19 cellular contexts compared by ENCODE assay signal in the genomic region with DNA sequence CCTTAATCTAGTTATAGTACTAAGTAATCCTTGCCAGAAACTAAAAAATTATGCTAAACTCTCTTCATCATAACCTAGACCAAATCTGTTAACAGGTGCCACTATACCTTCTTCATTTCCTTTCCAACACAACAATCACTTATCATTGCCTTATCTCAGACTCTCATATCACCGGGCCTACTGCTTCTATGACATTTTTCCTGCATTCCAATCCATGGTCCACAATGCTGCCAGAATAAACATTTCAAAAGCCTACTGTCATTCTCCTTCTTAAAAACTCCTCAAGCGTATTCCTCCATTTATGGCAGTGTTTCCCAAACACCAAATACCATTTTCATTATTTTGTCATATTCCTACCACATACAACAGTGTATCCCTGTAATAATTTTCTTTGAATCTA. TPM values are rescaled to one million over a fixed set of nuclear protein-coding genes. Genes with fewer than 3 reads are reported as not detected.
DNase-seq lines count a peak whose midpoint lies in the region; ATAC-seq, FAIRE-seq and TF ChIP-seq lines count a peak whose summit lies in the region.
"Had no signal": no experiment of that assay in that cellular context is flagged by ENCODE, and none has a peak within 500 bp of the region (broad histone marks: within the 10 kb centered on the region; RNA-seq: fewer than 3 reads in every experiment).

No MANE protein-coding gene starts in this region.

- POLR2A ChIA-PET in CD4-positive, alpha-beta T cell (lab: Charles Lee): no interaction called here

- CTCF ChIA-PET in CD4-positive, alpha-beta T cell (lab: Charles Lee): interaction anchor here (1.1 kb wide), 1 partner anchor 9 kb away, joined by 3 read pairs; no protein-coding TSS in a partner anchor

- WGBS in pancreas, 2 donors: 14 to 15% methylated on average over 2 of the region's 2 CpGs

- H3K27me3 Mint-ChIP-seq in CD4-positive, alpha-beta T cell: no peaks in the 10 kb centered on the region

- intact Hi-C loops in CD4-positive, alpha-beta T cell (cut with DNase I, micrococcal nuclease): no loop called here
- intact Hi-C loops in pancreas (cut with DNase I): loop anchor here in 1 of 3 donors (10.0 kb wide), 1 partner anchor 58 kb away; no protein-coding TSS in a partner anchor

- DNase-seq in CD4-positive, alpha-beta T cell: no peak
- DNase-seq in fibroblast of the aortic adventitia (ENCODE audit: low read depth) (peak; percentile 69), pancreas (no peak), Karpas-422 (no peak), NCI-H1930 (lab: John Stamatoyannopoulos, UW) (no peak), NCI-H345 (lab: John Stamatoyannopoulos, UW) (no peak)
- DNase-seq: activated naive CD4-positive, alpha-beta T cell treated with anti-CD3 and anti-CD28 coated beads, Interleukin-2, amount 50 U/mL, for 16 hours; cerebellar nuclear complex; DMS 273 treated with DMSO at 0.1 percent for 48 hours; immature natural killer cell; MV-4-11; NCI-H2081; NCI-H526 had no signal

- no peaks in the 10 kb centered on the region for H3K9me2 ChIP-seq in Loucy (replicated peaks; ENCODE audit: low read depth, low read length)
- no peaks in the 10 kb centered on the region for H3K9me2 ChIP-seq in Karpas-422 (replicated peaks; ENCODE audit: insufficient read depth, low read length)

- H4K20me1 ChIP-seq in Loucy (ENCODE audit: insufficient read depth, low read length, poor library complexity, severe bottlenecking) (peaks cover 59% of the 10 kb centered on the region), Karpas-422 (ENCODE audit: insufficient read depth, low read depth, low read length) (peaks cover 5% of the 10 kb centered on the region; the same call in 1 of the 2 replicates)

- no peak for ATAC-seq in CD4-positive, alpha-beta T cell (ENCODE audit: poor library complexity)
- ATAC-seq in pancreas (peak in 3 of 4 donors; percentile 46 to 70 (median 63)), GM21447 (IDR thresholded peaks at IDR 0.05; ENCODE audit: unreplicated experiment) (no peak)
- ATAC-seq: gastroesophageal sphincter, HepG2 had no signal

- FAIRE-seq in pancreas (lab: Jason Lieb, UNC): no peak
- FAIRE-seq: GM18507, HepG2 had no signal

- no peak overlapping the region for H3K4me3 ChIP-seq in Loucy (ENCODE audit: low read length, poor library complexity, severe bottlenecking)
- H3K4me3 ChIP-seq in fibroblast of the aortic adventitia (ENCODE audit: low read depth, low read length): no peak overlapping the region
- H3K4me3 ChIP-seq in pancreas: no peak overlapping the region
- no peak overlapping the region for H3K4me3 ChIP-seq in Karpas-422 (ENCODE audit: low read length)
- H3K4me3 ChIP-seq: gastroesophageal sphincter had no signal

- H3K4me2 ChIP-seq in Loucy (ENCODE audit: low read depth, low read length, poor library complexity, severe bottlenecking) (peak overlapping the region; percentile 3), Karpas-422 (ENCODE audit: low read depth, low read length, poor library complexity, severe bottlenecking) (no peak overlapping the region)

- peak overlapping the region; percentile 1 for H3K4me3 Mint-ChIP-seq in CD4-positive, alpha-beta T cell
- H3K4me3 Mint-ChIP-seq: immature natural killer cell had no signal

- no peaks in the 10 kb centered on the region for H3K9me3 Mint-ChIP-seq in CD4-positive, alpha-beta T cell
- H3K9me3 Mint-ChIP-seq: immature natural killer cell had no signal

- no peak overlapping the region for H3K27ac ChIP-seq in CD4-positive, alpha-beta T cell (ENCODE audit: low read depth, low read length)
- H3K27ac ChIP-seq in pancreas (peak overlapping the region in 1 of 4 donors; percentile 23), Karpas-422 (ENCODE audit: low read length) (no peak overlapping the region)
- H3K27ac ChIP-seq: parathyroid adenoma had no signal

- H3K4me1 ChIP-seq in Loucy (ENCODE audit: insufficient read depth, low read length, poor library complexity, severe bottlenecking) (peaks cover 16% of the 10 kb centered on the region), pancreas (peaks cover 4 to 23% (median 10%) of the 10 kb centered on the region in 3 donors), Karpas-422 (ENCODE audit: low read length) (peaks cover 9% of the 10 kb centered on the region)
- H3K4me1 ChIP-seq: parathyroid adenoma had no signal

- no peaks in the 10 kb centered on the region for H3K36me3 ChIP-seq in Loucy (ENCODE audit: insufficient read depth, low read length)
- no peaks in the 10 kb centered on the region for H3K36me3 ChIP-seq in pancreas
- peaks cover 6% of the 10 kb centered on the region for H3K36me3 ChIP-seq in Karpas-422 (ENCODE audit: insufficient read depth, low read length)
- H3K36me3 ChIP-seq: gastroesophageal sphincter had no signal

- H3K27ac Mint-ChIP-seq in CD4-positive, alpha-beta T cell: peak overlapping the region; percentile 0

- H3K79me2 ChIP-seq in Loucy (ENCODE audit: insufficient read depth, low read length): peaks cover 98% of the 10 kb centered on the region
- H3K79me2 ChIP-seq in Karpas-422 (ENCODE audit: low read length): peaks cover 100% of the 10 kb centered on the region

- H3K9me3 ChIP-seq in CD4-positive, alpha-beta T cell (ENCODE audit: control insufficient read depth, low read length): no peaks in the 10 kb centered on the region
- H3K9me3 ChIP-seq in Loucy (ENCODE audit: insufficient read depth, low read depth, low read length) (no peaks in the 10 kb centered on the region), pancreas (no peaks in the 10 kb centered on the region), Karpas-422 (ENCODE audit: low read length) (no peaks in the 10 kb centered on the region)
- H3K9me3 ChIP-seq: gastroesophageal sphincter had no signal

- no peaks in the 10 kb centered on the region for H3F3A ChIP-seq in Loucy (ENCODE audit: low read depth)

- H3K9ac ChIP-seq in Loucy (ENCODE audit: low read depth, low read length, poor library complexity, severe bottlenecking) (no peak overlapping the region), Karpas-422 (ENCODE audit: low read length) (no peak overlapping the region)
- H3K9ac ChIP-seq: parathyroid adenoma had no signal

- no peak for TF ChIP-seq CTCF in CD4-positive, alpha-beta T cell (IDR thresholded peaks at IDR 0.05)
- no peak for TF ChIP-seq CTCF in Loucy (conservative IDR thresholded peaks at IDR 0.05; ENCODE audit: low read length)
- TF ChIP-seq CTCF in fibroblast of the aortic adventitia (IDR thresholded peaks at IDR 0.05; ENCODE audit: insufficient read depth, low read length): no peak
- no peak for TF ChIP-seq CTCF in pancreas (IDR thresholded peaks at IDR 0.05)

- H3K36me3 Mint-ChIP-seq in CD4-positive, alpha-beta T cell (ENCODE audit: low read depth): peaks cover 45% of the 10 kb centered on the region
- H3K36me3 Mint-ChIP-seq: immature natural killer cell had no signal

- H2AFZ ChIP-seq in Loucy (ENCODE audit: low read length) (no peak overlapping the region), Karpas-422 (ENCODE audit: low read length) (no peak overlapping the region)
- H2AFZ ChIP-seq: parathyroid adenoma had no signal

- peaks cover 79% of the 10 kb centered on the region for H3K4me1 Mint-ChIP-seq in CD4-positive, alpha-beta T cell (ENCODE audit: low read depth)

- H3K27me3 ChIP-seq in CD4-positive, alpha-beta T cell (ENCODE audit: control insufficient read depth, insufficient read depth, low read length): no peaks in the 10 kb centered on the region
- no peaks in the 10 kb centered on the region for H3K27me3 ChIP-seq in Loucy (ENCODE audit: insufficient read depth, low read length, poor library complexity, severe bottlenecking)
- no peaks in the 10 kb centered on the region for H3K27me3 ChIP-seq in pancreas
- H3K27me3 ChIP-seq in Karpas-422 (ENCODE audit: low read length): no peaks in the 10 kb centered on the region
- H3K27me3 ChIP-seq: gastroesophageal sphincter had no signal

RNA-seq across cellular contexts. Expression of a gene that starts 6.5 kb away (rescaled TPM):
- total RNA-seq in CD4-positive, alpha-beta T cell: 10 to 100 TPM; 32.9 to 35.3 TPM
- total RNA-seq in fibroblast of the aortic adventitia (ENCODE audit: low replicate concordance): 28.0 and 28.5 TPM in 2 replicates
- total RNA-seq in pancreas: 10 to 100 TPM; 16.9 to 26.7 (median 23.2) TPM
- 10 to 100 TPM in 1 of 2 donors, 1 to 10 TPM in 1; 9.4 to 18.7 TPM for polyA plus RNA-seq in pancreas
- 17.7 and 40.5 TPM in 2 replicates for total RNA-seq in Karpas-422 (2014; rRNA removed; shearing (Covaris generic); ENCODE audit: low replicate concordance)

RNA-seq across cellular contexts. Expression of a gene that starts 17.3 kb away (rescaled TPM):
- total RNA-seq in CD4-positive, alpha-beta T cell: 1 to 10 TPM; 6.8 to 8.3 TPM
- total RNA-seq in fibroblast of the aortic adventitia (ENCODE audit: low replicate concordance): 9.2 and 25.2 TPM in 2 replicates
- 1 to 10 TPM; 4.1 to 8.0 (median 7.5) TPM for total RNA-seq in pancreas
- polyA plus RNA-seq in pancreas: 10 to 100 TPM in 1 of 2 donors, 1 to 10 TPM in 1; 8.1 to 13.8 TPM
- total RNA-seq in Karpas-422 (2014; rRNA removed; shearing (Covaris generic); ENCODE audit: low replicate concordance): 22.4 and 22.6 TPM in 2 replicates

RNA-seq across cellular contexts. Expression of a gene that starts 39.7 kb away (rescaled TPM):
- 10 to 100 TPM; 11.6 to 13.4 TPM for total RNA-seq in CD4-positive, alpha-beta T cell
- total RNA-seq in fibroblast of the aortic adventitia (ENCODE audit: low replicate concordance) (7.3 and 14.0 TPM in 2 replicates), pancreas (1 to 10 TPM; 2.7 to 6.8 (median 3.6) TPM)
- 1 to 10 TPM; 1.6 TPM for polyA plus RNA-seq in pancreas
- 10.2 and 35.3 TPM in 2 replicates for total RNA-seq in Karpas-422 (2014; rRNA removed; shearing (Covaris generic); ENCODE audit: low replicate concordance)

RNA-seq across cellular contexts. Expression of a gene that starts 58.1 kb away (rescaled TPM):
- 100 to 1,000 TPM; 276 to 280 TPM for total RNA-seq in CD4-positive, alpha-beta T cell
- total RNA-seq in fibroblast of the aortic adventitia (ENCODE audit: low replicate concordance): 126 and 128 TPM in 2 replicates
- total RNA-seq in pancreas: 100 to 1,000 TPM; 111 to 248 (median 179) TPM
- 100 to 1,000 TPM in 1 of 2 donors, 10 to 100 TPM in 1; 50.2 to 158 TPM for polyA plus RNA-seq in pancreas
- 37.2 and 40.9 TPM in 2 replicates for total RNA-seq in Karpas-422 (2014; rRNA removed; shearing (Covaris generic); ENCODE audit: low replicate concordance)

Comparison
In these comparisons a context has a peak if more than half of its experiments do, and no peak if none do; other contexts are left out.
1. ATAC-seq: peak in pancreas (3 of 4); none in CD4-positive, alpha-beta T cell (single experiment) and GM21447 (single experiment).